Comparison of ENCODE assay signal across 27 cellular contexts in the genomic region with DNA sequence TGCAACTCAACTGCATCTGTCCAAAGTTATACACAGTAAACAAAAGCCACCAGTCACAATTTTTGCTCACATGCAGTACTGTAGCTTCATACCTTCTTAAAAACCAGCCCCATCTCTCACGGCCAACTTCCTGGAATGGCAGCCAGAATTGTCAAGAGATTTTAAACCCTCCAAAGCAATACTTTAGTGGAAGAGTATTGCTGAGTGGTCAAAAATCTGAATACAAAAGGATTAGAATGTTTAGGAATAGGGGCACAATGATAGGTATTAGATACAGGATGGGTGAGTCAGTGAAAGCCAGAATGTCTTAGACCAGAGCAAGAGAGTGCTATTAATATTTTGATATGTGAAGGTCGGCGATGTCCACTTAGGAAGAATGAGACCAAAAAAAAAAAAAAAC.
"Had no signal": no experiment of that assay in that cellular context is flagged by ENCODE, and none has a peak within 500 bp of the region (broad histone marks: within the 10 kb centered on the region; RNA-seq: fewer than 3 reads in every experiment).

No MANE protein-coding gene starts in this region.

- H3K4me1 ChIP-seq: stomach, suprapubic skin, testis, thyroid gland, tibial artery, tibial nerve, transverse colon, upper lobe of left lung, upper lobe of right lung, uterus, vagina had no signal

- H3K9me3 ChIP-seq: stomach, suprapubic skin, testis, thoracic aorta, thyroid gland, tibial artery, tibial nerve, transverse colon, upper lobe of left lung, upper lobe of right lung, uterus, vagina had no signal

- DNase-seq: stimulated activated CD4-positive, alpha-beta T cell treated with anti-CD3 and anti-CD28 coated beads, Interleukin-2, amount 100 ng/mL, for 48 hours; stimulated activated CD4-positive, alpha-beta T cell treated with anti-CD3 and anti-CD28 coated beads, Interleukin-4, amount 100 ng/mL, for 1 hour; stimulated activated CD4-positive, alpha-beta T cell treated with anti-CD3 and anti-CD28 coated beads, Interleukin-4, amount 100 ng/mL, for 24 hours; stimulated activated CD4-positive, alpha-beta T cell treated with anti-CD3 and anti-CD28 coated beads, Interleukin-4, amount 100 ng/mL, for 4 hours; stimulated activated CD8-positive, alpha-beta memory T cell treated with anti-CD3 and anti-CD28 coated beads, Interleukin-4, amount 100 ng/mL, for 48 hours; stimulated activated naive B cell treated with anti-CD40 and anti-IgM and Interleukin-4, amounts not matched to agents 10 μg/mL and 1 μg/mL and 100 μg/mL, for 72 hours; stimulated activated naive CD4-positive, alpha-beta T cell; stimulated activated naive CD4-positive, alpha-beta T cell treated with Interleukin-2 at 50 U/mL for 16 hours; stimulated activated naive CD8-positive, alpha-beta T cell treated with anti-CD3 and anti-CD28 coated beads, Interleukin-15, amount 100 ng/mL, for 72 hours; stimulated activated naive CD8-positive, alpha-beta T cell treated with anti-CD3 and anti-CD28 coated beads, Interleukin-15, Interleukin-2, amounts not matched to agents 100 U/mL and 50 U/mL, for 24 hours; stomach; substantia nigra; testis; thyroid gland; tibial artery; transverse colon; trophoblast cell; upper lobe of left lung; upper lobe of right lung; uterus had no signal

- H3K4me3 ChIP-seq: stomach, suprapubic skin, testis, thoracic aorta, thyroid gland, tibial artery, tibial nerve, transverse colon, upper lobe of left lung, upper lobe of right lung, uterus, vagina had no signal

- FAIRE-seq: urothelium cell line had no signal

- H3K27ac ChIP-seq: stomach, suprapubic skin, testis, thoracic aorta, thyroid gland, tibial artery, tibial nerve, transverse colon, upper lobe of left lung, upper lobe of right lung, uterus, vagina had no signal

- ATAC-seq: stimulated activated effector memory CD8-positive, alpha-beta T cell treated with anti-CD3 and anti-CD28 coated beads, Interleukin-12 subunit alpha, Interleukin-12 subunit beta, amount 100 ng/mL, for 72 hours; stimulated activated memory B cell treated with anti-CD40 and anti-IgM and Interleukin-4, amounts not matched to agents 10 μg/mL and 1 μg/mL and 100 μg/mL, for 72 hours; stimulated activated naive CD8-positive, alpha-beta T cell treated with anti-CD3 and anti-CD28 coated beads, Interleukin-15, amount 100 ng/mL, for 72 hours; stimulated activated naive CD8-positive, alpha-beta T cell treated with anti-CD3 and anti-CD28 coated beads, Interleukin-15, Interleukin-2, amounts not matched to agents 100 U/mL and 50 U/mL, for 24 hours; upper lobe of right lung had no signal

- H3K36me3 ChIP-seq: stomach, suprapubic skin, thoracic aorta, thyroid gland, tibial artery, tibial nerve, transverse colon, upper lobe of left lung, upper lobe of right lung, uterus, vagina had no signal

- H3K27me3 ChIP-seq: stomach, suprapubic skin, testis, thyroid gland, tibial artery, tibial nerve, transverse colon, upper lobe of left lung, upper lobe of right lung, uterus, vagina had no signal
